ENCODE assay signal across 11 cellular contexts in the genomic region with DNA sequence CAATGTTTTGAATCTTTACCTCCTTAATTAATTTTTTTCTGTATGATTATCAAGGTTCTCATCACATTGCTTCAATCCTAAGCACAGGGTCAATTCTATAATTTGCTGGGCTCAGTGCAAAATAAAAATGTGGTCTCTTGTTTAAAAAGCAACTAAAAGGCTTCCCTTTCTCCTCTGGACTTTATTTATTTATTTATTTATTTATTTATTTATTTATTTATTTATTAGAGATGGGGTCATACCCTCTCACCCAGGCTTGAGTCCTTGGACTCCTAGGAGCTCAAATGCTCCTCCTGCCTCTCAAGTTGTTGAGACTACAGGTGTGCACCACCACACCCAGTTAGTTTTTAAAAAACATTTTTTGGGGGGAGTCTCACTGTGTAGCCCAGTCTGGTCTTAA.
"Had no signal": no experiment of that assay in that cellular context is flagged by ENCODE, and none has a peak within 500 bp of the region (broad histone marks: within the 10 kb centered on the region; RNA-seq: fewer than 3 reads in every experiment).

No MANE protein-coding gene starts in this region.

- H3K4me3 Mint-ChIP-seq: GM23338, H9, HFFc6 had no signal

- H3K36me3 ChIP-seq: HAP-1 had no signal

- H3K27ac ChIP-seq: GM23248 had no signal

- FAIRE-seq: H1, H54 had no signal

- H3K4me3 ChIP-seq: GM23248, GM23338, HAP-1 had no signal

- H3K27ac Mint-ChIP-seq: GM23338, H9, HFFc6 had no signal

- DNase-seq: GM23248, GOT3, H7, H9, HCEC 1CT, HFFc6 had no signal

- H3K9me3 Mint-ChIP-seq: GM23338 had no signal

- H3K4me2 ChIP-seq: GM23338 had no signal

- ATAC-seq: GM23338, HCT116 had no signal

- H3K9me3 ChIP-seq: HAP-1 had no signal
